In genomic region chr17:2406903-2407790, GRCh38 we compare ENCODE assay signal across 8 cellular contexts. TPM values are rescaled to one million over a fixed set of nuclear protein-coding genes. Genes with fewer than 3 reads are reported as not detected.
DNase-seq lines count a peak whose midpoint lies in the region; ATAC-seq lines count a peak whose summit lies in the region.

No MANE protein-coding gene starts in this region.

- H3K4me1 Mint-ChIP-seq in naive thymus-derived CD4-positive, alpha-beta T cell = peaks cover 10 to 31% (median 13%) of the 10 kb centered on the region in 7 donors

- no peak overlapping the region for H3K4me3 Mint-ChIP-seq in naive thymus-derived CD4-positive, alpha-beta T cell

- H3K27me3 Mint-ChIP-seq in naive thymus-derived CD4-positive, alpha-beta T cell = no peaks in the 10 kb centered on the region

- no peak overlapping the region for H3K27ac ChIP-seq in naive thymus-derived CD4-positive, alpha-beta T cell (ENCODE audit: low read depth, low read length)

- POLR2A ChIA-PET in naive thymus-derived CD4-positive, alpha-beta T cell (lab: Charles Lee) = interaction anchor here (1.5 kb wide), 1 partner anchor 9 kb away, joined by 4 read pairs; no protein-coding TSS in a partner anchor

- in situ Hi-C loops in ACHN (cut with HindIII; ENCODE audit: low pct_ligation_motif_present, low pct_unique_long_range_greater_than_20kb, low sequenced_read_pairs) = no loop called here

- no peaks in the 10 kb centered on the region for H3K9me3 Mint-ChIP-seq in naive thymus-derived CD4-positive, alpha-beta T cell

- DNase-seq in ACHN (peak; percentile 95), M059J (ENCODE audit: low read depth) (peak; percentile 98), ecto neural progenitor cell (ENCODE audit: low spot score) (peak; percentile 51), NCI-H146 (lab: John Stamatoyannopoulos, UW) (no peak), NCI-H187 (lab: John Stamatoyannopoulos, UW) (no peak)
- DNase-seq in naive thymus-derived CD4-positive, alpha-beta T cell = peak in 1 of 9 donors; percentile 45

- H3K27me3 ChIP-seq in naive thymus-derived CD4-positive, alpha-beta T cell (ENCODE audit: control insufficient read depth in 2 of 2, insufficient read depth in 2 of 2, low read length in 2 of 2) = no peaks in the 10 kb centered on the region

- peak overlapping the region in 5 of 9 donors; percentile 26 to 67 (median 50) for H3K27ac Mint-ChIP-seq in naive thymus-derived CD4-positive, alpha-beta T cell

- ATAC-seq in naive thymus-derived CD4-positive, alpha-beta T cell = no peak
- ATAC-seq in HG03108 (IDR thresholded peaks at IDR 0.05; ENCODE audit: unreplicated experiment) = no peak
- no peak for ATAC-seq in GM19395 (IDR thresholded peaks at IDR 0.05; ENCODE audit: unreplicated experiment)

- H3K4me3 ChIP-seq in naive thymus-derived CD4-positive, alpha-beta T cell (ENCODE audit: low read length) = no peak overlapping the region

- CTCF ChIA-PET in naive thymus-derived CD4-positive, alpha-beta T cell (lab: Charles Lee) = interaction anchor here (0.6 to 3.0 kb wide), 3 partner anchors 10 to 27 kb away, joined by 3 to 14 read pairs (median 5); no protein-coding TSS in a partner anchor

- peaks cover 0 to 6% (median 1%) of the 10 kb centered on the region in 5 donors for H3K36me3 Mint-ChIP-seq in naive thymus-derived CD4-positive, alpha-beta T cell

- H3K36me3 ChIP-seq in naive thymus-derived CD4-positive, alpha-beta T cell (ENCODE audit: control insufficient read depth in 2 of 3, insufficient read depth in 3 of 3, low read length in 3 of 3) = peaks cover 0 to 10% (median 0%) of the 10 kb centered on the region in 3 experiments

- H3K9me3 ChIP-seq in naive thymus-derived CD4-positive, alpha-beta T cell (ENCODE audit: control insufficient read depth in 2 of 3, low read length in 3 of 3) = no peaks in the 10 kb centered on the region

- intact Hi-C loops in naive thymus-derived CD4-positive, alpha-beta T cell (cut with micrococcal nuclease) = no loop called here

- H3K4me1 ChIP-seq in naive thymus-derived CD4-positive, alpha-beta T cell (ENCODE audit: control insufficient read depth in 2 of 2, insufficient read depth in 2 of 2, low read length in 2 of 2) = peaks cover 6% of the 10 kb centered on the region in 2 donors

RNA-seq across cellular contexts. Expression of gene MNT, which starts 6.3 kb away (rescaled TPM):
- 1.5 and 3.2 TPM in 2 replicates for total RNA-seq in M059J (2014; rRNA removed; shearing (Covaris generic))
- total RNA-seq in naive thymus-derived CD4-positive, alpha-beta T cell = 100 to 1,000 TPM in 1 of 5 experiments, 10 to 100 TPM in 4; 31.4 to 106 (median 55.5) TPM
- polyA plus RNA-seq in naive thymus-derived CD4-positive, alpha-beta T cell = 1 to 10 TPM in 1 of 2 donors, under 1 TPM in 1; 0.65 to 1.0 TPM

Comparison
In these comparisons a context has a peak if more than half of its experiments do, and no peak if none do; other contexts are left out.
1. DNase-seq: peak in ACHN (single experiment), M059J (single experiment) and ecto neural progenitor cell (single experiment); none in NCI-H146 (single experiment) and NCI-H187 (0 of 2).